Comparison of ENCODE assay signal across 8 cellular contexts in genomic region chr2:207166039-207166348, GRCh38. TPM values are rescaled to one million over a fixed set of nuclear protein-coding genes. Genes with fewer than 3 reads are reported as not detected.
A peak's percentile ranks its signal among the peaks of the same experiment; 100 is the strongest.
DNase-seq lines count a peak whose midpoint lies in the region; ATAC-seq and TF ChIP-seq lines count a peak whose summit lies in the region.

No MANE protein-coding gene starts in this region.

- peak; percentile 99 for DNase-seq in BE2C
- peak; percentile 99 for DNase-seq in NCI-H748 (lab: John Stamatoyannopoulos, UW; ENCODE audit: unreplicated experiment)
- DNase-seq in activated CD8-positive, alpha-beta T cell treated with anti-CD3 and anti-CD28 coated beads, Interleukin-2, amount 10 ng/mL, durations not matched to agents 7 days and 5 days = peak; percentile 98
- DNase-seq in stimulated activated CD4-positive, alpha-beta T cell treated with anti-CD3 and anti-CD28 coated beads, Interleukin-2, amount 100 ng/mL, for 48 hours = peak; percentile 90 to 91

- no peaks in the 10 kb centered on the region for H3K27me3 ChIP-seq in BE2C
- peaks cover 0 to 6% of the 10 kb centered on the region in 2 donors for H3K27me3 ChIP-seq in duodenal mucosa (ENCODE audit: control insufficient read depth in 1 of 2, insufficient read depth in 2 of 2, low read length in 2 of 2)
- H3K27me3 ChIP-seq in liver (ENCODE audit: control insufficient read depth in 4 of 4, insufficient read depth in 4 of 4, low read length in 3 of 4) = no peaks in the 10 kb centered on the region

- no peaks in the 10 kb centered on the region for H3K9me3 Mint-ChIP-seq in activated CD8-positive, alpha-beta T cell treated with anti-CD3 and anti-CD28 coated beads, Interleukin-2, amount 10 ng/mL, durations not matched to agents 7 days and 5 days (ENCODE audit: insufficient read depth)

- peak overlapping the region; percentile 94 for H3K27ac Mint-ChIP-seq in activated CD8-positive, alpha-beta T cell treated with anti-CD3 and anti-CD28 coated beads, Interleukin-2, amount 10 ng/mL, durations not matched to agents 7 days and 5 days

- H3K9ac ChIP-seq in duodenal mucosa (ENCODE audit: low read depth in 1 of 2, low read length in 2 of 2) (peak overlapping the region in 1 of 2 donors; percentile 94), liver (ENCODE audit: low read depth in 1 of 2, low read length in 2 of 2) (peak overlapping the region in 1 of 2 donors; percentile 88)

- H3K27ac ChIP-seq in duodenal mucosa (ENCODE audit: low read depth, low read length) (peak overlapping the region; percentile 99), liver (ENCODE audit: low read depth in 1 of 2, low read length in 2 of 2) (peak overlapping the region; percentile 100)

- H3K4me3 ChIP-seq in BE2C (ENCODE audit: low read depth, low read length) (peak overlapping the region; percentile 97), duodenal mucosa (ENCODE audit: low read depth in 1 of 2, low read length in 2 of 2) (peak overlapping the region; percentile 81 to 93), liver (ENCODE audit: low read depth in 1 of 3, low read length in 3 of 3) (peak overlapping the region in 2 of 3 donors; percentile 73 to 96)

- under 1% methylated on average over 20 of the region's 20 CpGs for WGBS in liver

- no peaks in the 10 kb centered on the region for H3K4me1 ChIP-seq in BE2C
- H3K4me1 ChIP-seq in duodenal mucosa (ENCODE audit: control insufficient read depth in 1 of 2, insufficient read depth in 2 of 2, low read length in 2 of 2) = peaks cover 16 to 20% of the 10 kb centered on the region in 2 donors
- H3K4me1 ChIP-seq in liver (ENCODE audit: control insufficient read depth in 4 of 4, insufficient read depth in 4 of 4, low read length in 3 of 4) = peaks cover 2 to 28% (median 15%) of the 10 kb centered on the region in 4 donors

- peak; percentile 93 for ATAC-seq in GM19397 (IDR thresholded peaks at IDR 0.05; ENCODE audit: unreplicated experiment)
- peak; percentile 97 for ATAC-seq in HG03521 (IDR thresholded peaks at IDR 0.05; ENCODE audit: unreplicated experiment)
- peak; percentile 95 for ATAC-seq in activated CD8-positive, alpha-beta T cell treated with anti-CD3 and anti-CD28 coated beads, Interleukin-2, amount 10 ng/mL, durations not matched to agents 7 days and 5 days

- TF ChIP-seq RAD21 in liver (IDR thresholded peaks at IDR 0.05) = peak in 1 of 2 donors; percentile 24

- H3K36me3 ChIP-seq in BE2C (peaks cover 6% of the 10 kb centered on the region; the same call in 1 of the 2 replicates), duodenal mucosa (ENCODE audit: control insufficient read depth in 1 of 2, insufficient read depth in 2 of 2, low read length in 2 of 2) (no peaks in the 10 kb centered on the region), liver (ENCODE audit: control insufficient read depth in 4 of 4, insufficient read depth in 3 of 4, low read depth in 1 of 4, low read length in 3 of 4) (no peaks in the 10 kb centered on the region)

- H3K36me3 Mint-ChIP-seq in activated CD8-positive, alpha-beta T cell treated with anti-CD3 and anti-CD28 coated beads, Interleukin-2, amount 10 ng/mL, durations not matched to agents 7 days and 5 days (ENCODE audit: low read depth) = peaks cover 6% of the 10 kb centered on the region

- CTCF ChIA-PET in activated CD8-positive, alpha-beta T cell treated with anti-CD3 and anti-CD28 coated beads, Interleukin-2, amount 10 ng/mL, durations not matched to agents 7 days and 5 days (lab: Charles Lee) = interaction anchor here (0.8 to 8.6 kb wide), 9 partner anchors 18 to 366 kb away, joined by 3 to 71 read pairs (median 5); no protein-coding TSS in a partner anchor

- peak overlapping the region; percentile 95 for H3K4me3 Mint-ChIP-seq in activated CD8-positive, alpha-beta T cell treated with anti-CD3 and anti-CD28 coated beads, Interleukin-2, amount 10 ng/mL, durations not matched to agents 7 days and 5 days

- H3K4me1 Mint-ChIP-seq in activated CD8-positive, alpha-beta T cell treated with anti-CD3 and anti-CD28 coated beads, Interleukin-2, amount 10 ng/mL, durations not matched to agents 7 days and 5 days (ENCODE audit: low read depth) = peaks cover 40% of the 10 kb centered on the region

- POLR2A ChIA-PET in activated CD8-positive, alpha-beta T cell treated with anti-CD3 and anti-CD28 coated beads, Interleukin-2, amount 10 ng/mL, durations not matched to agents 7 days and 5 days (lab: Charles Lee) = interaction anchor here (0.6 to 3.8 kb wide), 24 partner anchors 10 to 401 kb away, joined by 3 to 84 read pairs (median 4); partner anchors contain the start of genes CREB1, FASTKD2 and MDH1B

- H3K9me3 ChIP-seq in BE2C (no peaks in the 10 kb centered on the region), duodenal mucosa (ENCODE audit: control insufficient read depth in 1 of 2, low read length in 2 of 2) (no peaks in the 10 kb centered on the region), liver (ENCODE audit: control insufficient read depth in 4 of 4, low read length in 3 of 4) (no peaks in the 10 kb centered on the region)

- TF ChIP-seq CTCF in BE2C (IDR thresholded peaks at IDR 0.05; ENCODE audit: low read depth, low read length) (no peak), liver (IDR thresholded peaks at IDR 0.05; ENCODE audit: low read depth, low read length, missing input control) (no peak)

- H3K27me3 Mint-ChIP-seq in activated CD8-positive, alpha-beta T cell treated with anti-CD3 and anti-CD28 coated beads, Interleukin-2, amount 10 ng/mL, durations not matched to agents 7 days and 5 days (ENCODE audit: low read depth) = peaks cover 3% of the 10 kb centered on the region

TF ChIP-seq in liver, 16 proteins besides CTCF, POLR2A, EP300 and RAD21 (continues in another document):
- TF ChIP-seq RXRA (IDR thresholded peaks at IDR 0.05) (peak in 1 of 2 donors; percentile 10), GABPA (IDR thresholded peaks at IDR 0.05 in 1 of 2, conservative IDR thresholded peaks at IDR 0.05 in 1 of 2) (no peak), SP1 (IDR thresholded peaks at IDR 0.05) (peak; percentile 76), JUND (IDR thresholded peaks at IDR 0.05) (peak in 1 of 2 donors; percentile 67), MAX (IDR thresholded peaks at IDR 0.05) (no peak), ATF3 (IDR thresholded peaks at IDR 0.05) (no peak), HNF4A (conservative IDR thresholded peaks at IDR 0.05) (peak in 1 of 2 donors; percentile 16), HNF4G (IDR thresholded peaks at IDR 0.05) (no peak), ZBTB33 (IDR thresholded peaks at IDR 0.05) (peak; percentile 68), TAF1 (conservative IDR thresholded peaks at IDR 0.05) (peak; percentile 9), FOXA2 (IDR thresholded peaks at IDR 0.05) (peak; percentile 95), EGR1 (IDR thresholded peaks at IDR 0.05; ENCODE audit: low read depth in 2 of 2) (no peak), NR2F2 (IDR thresholded peaks at IDR 0.05) (no peak), YY1 (IDR thresholded peaks at IDR 0.05) (peak; percentile 95), FOXA1 (IDR thresholded peaks at IDR 0.05) (peak; percentile 95)

RNA-seq across cellular contexts. Expression of gene KLF7, which starts 0.2 kb away (rescaled TPM):
- polyA plus RNA-seq in BE2C (2012; ENCODE audit: insufficient read depth, insufficient read length, low read depth) = 40.8 TPM
- total RNA-seq in activated CD8-positive, alpha-beta T cell treated with anti-CD3 and anti-CD28 coated beads, Interleukin-2, amount 10 ng/mL, durations not matched to agents 7 days and 5 days = 10 to 100 TPM; 16.5 to 19.2 TPM
- 10 to 100 TPM in 1 of 2 donors, 1 to 10 TPM in 1; 5.1 to 11.5 TPM for total RNA-seq in liver
- polyA plus RNA-seq in liver = 1 to 10 TPM; 1.9 to 3.8 TPM

Comparison
In these comparisons a context has a peak if more than half of its experiments do, and no peak if none do; other contexts are left out.
1. Peak in every context shown above with its lines: DNase-seq, ATAC-seq, H3K4me3 ChIP-seq and H3K27ac ChIP-seq.